ENCODE assay signal across 8 cellular contexts in the genomic region with DNA sequence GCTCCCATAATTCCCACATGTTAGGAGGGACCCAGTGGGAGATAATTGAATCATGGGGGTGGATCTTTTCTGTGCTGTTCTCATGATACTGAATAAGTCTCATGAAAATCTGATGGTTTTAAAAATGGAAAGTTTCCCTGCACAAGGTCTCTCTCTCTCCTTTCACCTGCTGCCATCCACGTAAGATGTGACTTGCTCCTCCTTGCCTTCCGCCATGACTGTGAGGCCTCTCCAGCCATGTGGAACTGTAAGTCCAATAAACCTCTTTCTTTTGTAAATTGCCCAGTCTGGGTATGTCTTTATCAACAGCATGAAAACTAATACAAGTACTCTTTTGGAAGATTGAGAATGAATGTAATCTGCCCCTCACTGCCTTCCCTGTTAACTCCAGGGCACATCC. TPM values are rescaled to one million over a fixed set of nuclear protein-coding genes. Genes with fewer than 3 reads are reported as not detected.
"Had no signal": no experiment of that assay in that cellular context is flagged by ENCODE, and none has a peak within 500 bp of the region (broad histone marks: within the 10 kb centered on the region; RNA-seq: fewer than 3 reads in every experiment).

No MANE protein-coding gene starts in this region.

RNA-seq across cellular contexts. Expression of gene SCN4A, which starts 9.9 kb away (rescaled TPM):
- total RNA-seq: lung microvascular endothelial cell, occipital lobe, osteocyte, renal cortical epithelial cell had no signal

RNA-seq across cellular contexts. Expression of gene PRR29, which starts 15.5 kb away (rescaled TPM):
- total RNA-seq: mucosa of descending colon, osteocyte, sigmoid colon, smooth muscle cell had no signal

RNA-seq across cellular contexts. Expression of gene ICAM2, which starts 37.8 kb away (rescaled TPM):
- total RNA-seq: osteocyte, smooth muscle cell had no signal

RNA-seq across cellular contexts. Expression of gene CD79B, which starts 50.5 kb away (rescaled TPM):
- total RNA-seq: kidney epithelial cell, lung microvascular endothelial cell, occipital lobe, osteocyte, renal cortical epithelial cell, smooth muscle cell had no signal
